26 cellular contexts compared by ENCODE assay signal in the genomic region with DNA sequence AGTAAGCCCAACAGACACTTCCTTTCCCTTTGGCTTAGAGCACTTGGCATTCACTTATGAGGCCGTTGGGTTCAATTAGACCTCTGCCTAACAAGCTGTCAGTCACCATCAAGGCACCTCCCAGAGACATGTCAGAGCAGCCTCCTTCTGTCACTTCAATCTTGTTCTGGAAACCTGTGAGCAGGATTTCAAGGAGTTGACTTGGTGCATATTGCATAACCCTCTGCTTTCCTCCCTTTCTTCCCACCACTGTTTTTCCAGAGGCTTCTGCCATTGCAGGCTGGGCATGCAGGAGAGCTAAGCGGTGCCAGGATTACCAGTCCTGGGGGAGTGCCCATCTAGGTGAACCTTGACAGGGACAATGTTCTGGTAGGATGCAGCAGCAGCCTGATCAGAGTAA.
"Had no signal": no experiment of that assay in that cellular context is flagged by ENCODE, and none has a peak within 500 bp of the region (broad histone marks: within the 10 kb centered on the region; RNA-seq: fewer than 3 reads in every experiment).

No MANE protein-coding gene starts in this region.

- H3K79me2 ChIP-seq: hepatocyte had no signal

- H2AFZ ChIP-seq: hepatocyte had no signal

- H3K27ac ChIP-seq: hepatocyte, left ventricle myocardium inferior, pancreas, prostate gland, right atrium auricular region, right lobe of liver, skin epidermis, stomach, testis, thyroid gland, transverse colon, upper lobe of left lung, vagina had no signal

- ATAC-seq: mucosa of descending colon; naive thymus-derived CD4-positive, alpha-beta T cell; natural killer cell treated with Interleukin-12 subunit alpha and Interleukin-12 subunit beta and Interleukin-15 and Interleukin-18, amount 100 ng/mL, for 72 hours; pancreas; right lobe of liver; stimulated activated naive B cell treated with anti-CD40 and anti-IgM and Interleukin-4, amounts not matched to agents 10 μg/mL and 1 μg/mL and 100 μg/mL, for 72 hours; stimulated activated naive CD8-positive, alpha-beta T cell treated with anti-CD3 and anti-CD28 coated beads, Interleukin-15, Interleukin-2, amounts not matched to agents 100 U/mL and 50 U/mL, for 24 hours had no signal

- H3K4me1 ChIP-seq: left ventricle myocardium inferior, pancreas, prostate gland, right atrium auricular region, right lobe of liver, stomach, testis, thyroid gland, transverse colon, upper lobe of left lung, vagina had no signal

- H3K27me3 ChIP-seq: hepatocyte, pancreas, right atrium auricular region, right lobe of liver, stomach, testis, thyroid gland, transverse colon, upper lobe of left lung, vagina had no signal

- H3K4me2 ChIP-seq: hepatocyte had no signal

- DNase-seq: islet precursor cell; left ventricle myocardium inferior; midbrain; mucosa of descending colon; naive thymus-derived CD4-positive, alpha-beta T cell; nucleus accumbens; pancreas; stimulated activated CD4-positive, alpha-beta T cell treated with anti-CD3 and anti-CD28 coated beads, Interleukin-12 subunit alpha, Interleukin-12 subunit beta, amount 100 ng/mL, for 4 hours; stimulated activated CD4-positive, alpha-beta T cell treated with anti-CD3 and anti-CD28 coated beads, Interleukin-15, amount 100 ng/mL, for 24 hours; stimulated activated CD4-positive, alpha-beta T cell treated with anti-CD3 and anti-CD28 coated beads, Interleukin-2, amount 100 ng/mL, for 24 hours; stimulated activated CD4-positive, alpha-beta T cell treated with anti-CD3 and anti-CD28 coated beads, Interleukin-4, amount 100 ng/mL, for 1 hour; stimulated activated naive B cell treated with anti-CD40 and anti-IgM and Interleukin-4, amounts not matched to agents 10 μg/mL and 1 μg/mL and 100 μg/mL, for 72 hours; stimulated activated naive CD8-positive, alpha-beta T cell treated with anti-CD3 and anti-CD28 coated beads, Interleukin-15, Interleukin-2, amounts not matched to agents 100 U/mL and 50 U/mL, for 24 hours; stomach; testis; thyroid gland; transverse colon; upper lobe of left lung had no signal

- H3K9me3 ChIP-seq: pancreas, prostate gland, right atrium auricular region, right lobe of liver, testis, thyroid gland, transverse colon, upper lobe of left lung, vagina had no signal

- H3K36me3 ChIP-seq: left ventricle myocardium inferior, pancreas, prostate gland, right atrium auricular region, right lobe of liver, stomach, thyroid gland, transverse colon, upper lobe of left lung, vagina had no signal

- H3K4me3 ChIP-seq: hepatocyte, left ventricle myocardium inferior, lung, mucosa of descending colon, pancreas, prostate gland, right atrium auricular region, right lobe of liver, skin epidermis, stomach, testis, thyroid gland, transverse colon, upper lobe of left lung, vagina had no signal
